In genomic region chr1:34845131-34845901, GRCh38 we compare ENCODE assay signal across 1 cellular context.
TF ChIP-seq lines count a peak whose summit lies in the region.

No MANE protein-coding gene starts in this region.

TF ChIP-seq in K562, 482 proteins besides CTCF, POLR2A, EP300 and RAD21 (continued from another document and continues in another):
- TF ChIP-seq TFAP4 (CRISPR knock-in tag; IDR thresholded peaks at IDR 0.05; ENCODE audit: borderline replicate concordance) (peak; percentile 68), NFE2L1 (tag; IDR thresholded peaks at IDR 0.05; ENCODE audit: borderline replicate concordance, low read depth) (no peak), PRDM10 (IDR thresholded peaks at IDR 0.05; ENCODE audit: partially characterized antibody) (peak; percentile 88), RNF2 (IDR thresholded peaks at IDR 0.05) (peak; percentile 91), FOXP1 (CRISPR knock-in tag; IDR thresholded peaks at IDR 0.05) (0 out of 2 replicates have a peak, but pooled peaks have one; percentile 37), ARNT (IDR thresholded peaks at IDR 0.05) (peak in 1 of 2 experiments; percentile 51; a peak in 1 of 4 replicates), GTF3C2 (IDR thresholded peaks at IDR 0.05; ENCODE audit: borderline replicate concordance, extremely low read depth, insufficient read length) (no peak), TCF7 (IDR thresholded peaks at IDR 0.05; ENCODE audit: borderline replicate concordance) (no peak), POLR2G (IDR thresholded peaks at IDR 0.05; ENCODE audit: low read depth, low read length) (0 out of 2 replicates have a peak, but pooled peaks have one; percentile 21), GATAD2A (IDR thresholded peaks at IDR 0.05) (0 out of 2 replicates have a peak, but pooled peaks have one; percentile 41), FOSL1 (tag; conservative IDR thresholded peaks at IDR 0.05) (0 out of 2 replicates have a peak, but pooled peaks have one; percentile 19), FOXO4 (CRISPR knock-in tag; IDR thresholded peaks at IDR 0.05) (no peak), LCOR (CRISPR knock-in tag; IDR thresholded peaks at IDR 0.05) (no peak; the same call in 1 of the 2 replicates), SMARCB1 (IDR thresholded peaks at IDR 0.05; ENCODE audit: insufficient read length, low read depth) (no peak), PHF21A (IDR thresholded peaks at IDR 0.05; ENCODE audit: borderline replicate concordance, low read depth) (peak; percentile 78; the same call in 1 of the 2 replicates), JUN (IDR thresholded peaks at IDR 0.05; ENCODE audit: borderline replicate concordance, low read depth, low read length) (no peak), JUN (CRISPR knock-in tag; IDR thresholded peaks at IDR 0.05; ENCODE audit: borderline replicate concordance) (no peak), GABPA (tag; conservative IDR thresholded peaks at IDR 0.05; ENCODE audit: low read depth) (peak; percentile 49), NR2C2 (CRISPR knock-in tag; IDR thresholded peaks at IDR 0.05) (no peak), NR2C2 (tag; IDR thresholded peaks at IDR 0.05) (0 out of 2 replicates have a peak, but pooled peaks have one; percentile 28), SRSF1 (IDR thresholded peaks at IDR 0.05; ENCODE audit: low read depth, low read length) (no peak), COPS2 (conservative IDR thresholded peaks at IDR 0.05) (no peak), TCF7L2 (IDR thresholded peaks at IDR 0.05; ENCODE audit: low read depth, low read length) (no peak), MAX (CRISPR knock-in tag; IDR thresholded peaks at IDR 0.05) (peak; percentile 63), NR0B1 (IDR thresholded peaks at IDR 0.05; ENCODE audit: partially characterized antibody) (no peak), CREM (IDR thresholded peaks at IDR 0.05; ENCODE audit: low read depth) (peak; percentile 53), FOXJ3 (CRISPR knock-in tag; IDR thresholded peaks at IDR 0.05) (no peak), ZNF77 (CRISPR knock-in tag; IDR thresholded peaks at IDR 0.05) (no peak), CBFA2T3 (IDR thresholded peaks at IDR 0.05) (peak; percentile 74), NR3C1 (CRISPR knock-in tag; IDR thresholded peaks at IDR 0.05) (no peak), MIER1 (IDR thresholded peaks at IDR 0.05; ENCODE audit: low read depth) (0 out of 2 replicates have a peak, but pooled peaks have one; percentile 12), STAT5A (IDR thresholded peaks at IDR 0.05; ENCODE audit: borderline replicate concordance, low read length) (peak; percentile 42; the same call in 1 of the 2 replicates), FUS (optimal IDR thresholded peaks at IDR 0.05; ENCODE audit: low read depth, low read length) (no peak), HDAC2 (IDR thresholded peaks at IDR 0.05) (peak; percentile 60; the same call in 1 of the 2 replicates), RHOXF2B (CRISPR knock-in tag; conservative IDR thresholded peaks at IDR 0.05) (no peak), ZNF780A (CRISPR knock-in tag; IDR thresholded peaks at IDR 0.05) (no peak), KLF16 (IDR thresholded peaks at IDR 0.05) (peak; percentile 20; the same call in 1 of the 2 replicates), ID3 (CRISPR knock-in tag; IDR thresholded peaks at IDR 0.05) (no peak), ID3 (tag; IDR thresholded peaks at IDR 0.05) (peak; percentile 65), ZNF644 (tag; IDR thresholded peaks at IDR 0.05; ENCODE audit: low read depth) (peak; percentile 51; the same call in 1 of the 2 replicates), FOXK1 (CRISPR knock-in tag; IDR thresholded peaks at IDR 0.05; ENCODE audit: borderline replicate concordance) (0 out of 2 replicates have a peak, but pooled peaks have one; percentile 17), ZBTB33 (CRISPR knock-in tag; IDR thresholded peaks at IDR 0.05) (peak; percentile 45; the same call in 1 of the 2 replicates), BCOR (IDR thresholded peaks at IDR 0.05) (peak; percentile 57; the same call in 1 of the 2 replicates), BACH1 (tag; IDR thresholded peaks at IDR 0.05) (no peak), ARID1B (IDR thresholded peaks at IDR 0.05) (peak; percentile 77), ZNF175 (CRISPR knock-in tag; IDR thresholded peaks at IDR 0.05; ENCODE audit: low read depth) (peak; percentile 81; the same call in 1 of the 2 replicates), MTA3 (IDR thresholded peaks at IDR 0.05; ENCODE audit: borderline replicate concordance) (peak; percentile 60; the same call in 1 of the 2 replicates), SMARCE1 (IDR thresholded peaks at IDR 0.05) (peak; percentile 72), CBFA2T2 (conservative IDR thresholded peaks at IDR 0.05) (peak; percentile 57; the same call in 1 of the 2 replicates), ATF7 (IDR thresholded peaks at IDR 0.05) (peak; percentile 44), NBN (IDR thresholded peaks at IDR 0.05; ENCODE audit: low read depth) (0 out of 2 replicates have a peak, but pooled peaks have one; percentile 63), TEAD1 (CRISPR knock-in tag; IDR thresholded peaks at IDR 0.05) (peak in 1 of 2 experiments; percentile 30; a peak in 1 of 4 replicates), RCOR1 (IDR thresholded peaks at IDR 0.05; ENCODE audit: borderline replicate concordance in 1 of 2, low read depth in 2 of 2, low read length in 2 of 2) (peak in 1 of 2 experiments; percentile 92; a peak in 2 of 4 replicates), MYC (IDR thresholded peaks at IDR 0.05; ENCODE audit: low read depth, low read length) (peak; percentile 64), MYC (CRISPR knock-in tag; IDR thresholded peaks at IDR 0.05; ENCODE audit: borderline replicate concordance, low read depth) (no peak), EP400 (IDR thresholded peaks at IDR 0.05) (0 out of 2 replicates have a peak, but pooled peaks have one; percentile 20), ELF4 (CRISPR knock-in tag; IDR thresholded peaks at IDR 0.05) (no peak), ZNF436 (CRISPR knock-in tag; IDR thresholded peaks at IDR 0.05) (no peak), HINFP (tag; conservative IDR thresholded peaks at IDR 0.05; ENCODE audit: low read depth) (no peak), SAFB2 (IDR thresholded peaks at IDR 0.05; ENCODE audit: borderline replicate concordance, low read depth, low read length, severe bottlenecking) (no peak), ETV1 (tag; conservative IDR thresholded peaks at IDR 0.05; ENCODE audit: low read depth) (peak; percentile 92), TRIM24 (IDR thresholded peaks at IDR 0.05) (peak in 1 of 2 experiments; percentile 53; a peak in 1 of 4 replicates), L3MBTL2 (IDR thresholded peaks at IDR 0.05) (peak; percentile 83)
